In the genomic region with DNA sequence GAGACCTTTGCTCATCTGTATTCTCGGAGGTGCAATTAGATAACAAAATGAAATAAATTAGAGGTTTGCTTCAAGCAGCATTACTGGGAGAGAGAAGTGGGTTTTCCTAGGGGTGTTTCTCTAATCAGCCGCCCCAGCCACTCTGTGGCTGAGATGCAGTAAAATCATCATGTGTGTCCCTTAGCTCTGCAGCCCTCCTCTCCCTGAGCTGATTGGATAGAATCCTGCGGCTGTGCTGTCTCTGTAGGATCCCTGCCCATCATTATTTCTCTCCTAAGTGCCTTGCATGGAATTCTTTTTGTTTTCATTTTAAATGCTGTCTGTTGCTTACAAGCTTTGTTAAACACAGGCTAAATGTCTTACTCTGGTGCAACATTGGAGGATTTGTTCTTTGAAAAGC, we compare ENCODE assay signal across 16 cellular contexts.
A peak's percentile ranks its signal among the peaks of the same experiment; 100 is the strongest.
DNase-seq lines count a peak whose midpoint lies in the region; ATAC-seq and TF ChIP-seq lines count a peak whose summit lies in the region.
"Had no signal": no experiment of that assay in that cellular context is flagged by ENCODE, and none has a peak within 500 bp of the region (broad histone marks: within the 10 kb centered on the region; RNA-seq: fewer than 3 reads in every experiment).

No MANE protein-coding gene starts in this region.

- H3K27me3 Mint-ChIP-seq in WTC11 (ENCODE audit: low read depth): no peaks in the 10 kb centered on the region
- H3K27me3 Mint-ChIP-seq: CD4-positive, alpha-beta T cell; IgD-negative memory B cell had no signal

- TF ChIP-seq CTCF in WTC11 (IDR thresholded peaks at IDR 0.05): no peak

- no peaks in the 10 kb centered on the region for H3K4me1 Mint-ChIP-seq in WTC11
- H3K4me1 Mint-ChIP-seq: IgD-negative memory B cell had no signal

- H3K9me3 ChIP-seq in endocrine pancreas (ENCODE audit: control insufficient read depth, low read length): no peaks in the 10 kb centered on the region
- H3K9me3 ChIP-seq: Caco-2 had no signal

- in situ Hi-C loops in G401 (cut with HindIII; ENCODE audit: low sequenced_read_pairs): no loop called here

- H3K9me3 Mint-ChIP-seq in WTC11: peaks cover 15% of the 10 kb centered on the region

- ATAC-seq in WTC11 (peak; percentile 44; the same call in 1 of the 2 replicates), HG02981 (IDR thresholded peaks at IDR 0.05; ENCODE audit: unreplicated experiment) (no peak)
- ATAC-seq: HepG2 had no signal

- no peak overlapping the region for H3K27ac Mint-ChIP-seq in WTC11
- H3K27ac Mint-ChIP-seq: CD4-positive, alpha-beta T cell; IgD-negative memory B cell had no signal

- H3K27me3 ChIP-seq in H7 (ENCODE audit: control insufficient read depth, insufficient read depth, low read length) (no peaks in the 10 kb centered on the region), endocrine pancreas (ENCODE audit: control insufficient read depth, insufficient read depth, low read length) (no peaks in the 10 kb centered on the region)

- no peak overlapping the region for H3K4me3 Mint-ChIP-seq in WTC11
- H3K4me3 Mint-ChIP-seq: CD4-positive, alpha-beta T cell; IgD-negative memory B cell had no signal

- CTCF ChIA-PET in WTC11 (lab: Charles Lee): no interaction called here

- H3K36me3 ChIP-seq in H7 (replicated peaks; ENCODE audit: control insufficient read depth, insufficient read depth, low read length) (no peaks in the 10 kb centered on the region), endocrine pancreas (ENCODE audit: control insufficient read depth, insufficient read depth, low read length) (no peaks in the 10 kb centered on the region)

- H3K36me3 Mint-ChIP-seq in WTC11: no peaks in the 10 kb centered on the region
- H3K36me3 Mint-ChIP-seq: IgD-negative memory B cell had no signal

- no peak overlapping the region for H3K9ac ChIP-seq in endocrine pancreas (ENCODE audit: control insufficient read depth, insufficient read depth, low read length)

- DNase-seq in G401 (ENCODE audit: low spot score): peak; percentile 78
- DNase-seq in H7: peak; percentile 9
- DNase-seq in WTC11 (ENCODE audit: low spot score): no peak
- DNase-seq in activated CD4-positive, alpha-beta T cell treated with anti-CD3 and anti-CD28 coated beads for 4 hours: no peak
- no peak for DNase-seq in NCI-H146 (lab: John Stamatoyannopoulos, UW)
- DNase-seq in GM19238 (ENCODE audit: insufficient read length, low spot score): no peak
- DNase-seq: ACHN; Caco-2; CD4-positive, alpha-beta T cell; GDM1; HCEC 1CT; KBM-7 had no signal

- no peak overlapping the region for H3K4me3 ChIP-seq in H7 (ENCODE audit: insufficient read depth, low read depth, low read length)
- peak overlapping the region; percentile 16 for H3K4me3 ChIP-seq in endocrine pancreas (ENCODE audit: control insufficient read depth, insufficient read depth, low read length)

- POLR2A ChIA-PET in WTC11 (lab: Charles Lee): no interaction called here

- H3K4me1 ChIP-seq in endocrine pancreas (ENCODE audit: control insufficient read depth, insufficient read depth, low read length): peaks cover 8% of the 10 kb centered on the region
- H3K4me1 ChIP-seq: Caco-2 had no signal

TF ChIP-seq in WTC11, 78 proteins besides CTCF, POLR2A, EP300 and RAD21 (continues in another document):
- TF ChIP-seq SP1 (CRISPR knock-in tag; conservative IDR thresholded peaks at IDR 0.05): no peak
- TF ChIP-seq, protein P1, sequence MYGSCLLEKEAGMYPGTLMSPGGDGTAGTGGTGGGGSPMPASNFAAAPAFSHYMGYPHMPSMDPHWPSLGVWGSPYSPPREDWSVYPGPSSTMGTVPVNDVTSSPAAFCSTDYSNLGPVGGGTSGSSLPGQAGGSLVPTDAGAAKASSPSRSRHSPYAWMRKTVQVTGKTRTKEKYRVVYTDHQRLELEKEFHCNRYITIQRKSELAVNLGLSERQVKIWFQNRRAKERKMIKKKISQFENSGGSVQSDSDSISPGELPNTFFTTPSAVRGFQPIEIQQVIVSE (CRISPR knock-in tag; IDR thresholded peaks at IDR 0.05; ENCODE audit: borderline replicate concordance): no peak
- no peak for TF ChIP-seq ZNF396 (CRISPR knock-in tag; IDR thresholded peaks at IDR 0.05; ENCODE audit: borderline replicate concordance)
- TF ChIP-seq ZNF138 (CRISPR knock-in tag; conservative IDR thresholded peaks at IDR 0.05): no peak
- no peak for TF ChIP-seq ZNF416 (CRISPR knock-in tag; IDR thresholded peaks at IDR 0.05)
- TF ChIP-seq, protein P2, sequence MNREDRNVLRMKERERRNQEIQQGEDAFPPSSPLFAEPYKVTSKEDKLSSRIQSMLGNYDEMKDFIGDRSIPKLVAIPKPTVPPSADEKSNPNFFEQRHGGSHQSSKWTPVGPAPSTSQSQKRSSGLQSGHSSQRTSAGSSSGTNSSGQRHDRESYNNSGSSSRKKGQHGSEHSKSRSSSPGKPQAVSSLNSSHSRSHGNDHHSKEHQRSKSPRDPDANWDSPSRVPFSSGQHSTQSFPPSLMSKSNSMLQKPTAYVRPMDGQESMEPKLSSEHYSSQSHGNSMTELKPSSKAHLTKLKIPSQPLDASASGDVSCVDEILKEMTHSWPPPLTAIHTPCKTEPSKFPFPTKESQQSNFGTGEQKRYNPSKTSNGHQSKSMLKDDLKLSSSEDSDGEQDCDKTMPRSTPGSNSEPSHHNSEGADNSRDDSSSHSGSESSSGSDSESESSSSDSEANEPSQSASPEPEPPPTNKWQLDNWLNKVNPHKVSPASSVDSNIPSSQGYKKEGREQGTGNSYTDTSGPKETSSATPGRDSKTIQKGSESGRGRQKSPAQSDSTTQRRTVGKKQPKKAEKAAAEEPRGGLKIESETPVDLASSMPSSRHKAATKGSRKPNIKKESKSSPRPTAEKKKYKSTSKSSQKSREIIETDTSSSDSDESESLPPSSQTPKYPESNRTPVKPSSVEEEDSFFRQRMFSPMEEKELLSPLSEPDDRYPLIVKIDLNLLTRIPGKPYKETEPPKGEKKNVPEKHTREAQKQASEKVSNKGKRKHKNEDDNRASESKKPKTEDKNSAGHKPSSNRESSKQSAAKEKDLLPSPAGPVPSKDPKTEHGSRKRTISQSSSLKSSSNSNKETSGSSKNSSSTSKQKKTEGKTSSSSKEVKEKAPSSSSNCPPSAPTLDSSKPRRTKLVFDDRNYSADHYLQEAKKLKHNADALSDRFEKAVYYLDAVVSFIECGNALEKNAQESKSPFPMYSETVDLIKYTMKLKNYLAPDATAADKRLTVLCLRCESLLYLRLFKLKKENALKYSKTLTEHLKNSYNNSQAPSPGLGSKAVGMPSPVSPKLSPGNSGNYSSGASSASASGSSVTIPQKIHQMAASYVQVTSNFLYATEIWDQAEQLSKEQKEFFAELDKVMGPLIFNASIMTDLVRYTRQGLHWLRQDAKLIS (CRISPR knock-in tag; IDR thresholded peaks at IDR 0.05; ENCODE audit: borderline replicate concordance): no peak
- TF ChIP-seq ZNF532 (CRISPR knock-in tag; IDR thresholded peaks at IDR 0.05; ENCODE audit: borderline replicate concordance): no peak
- no peak for TF ChIP-seq ZNF671 (CRISPR knock-in tag; IDR thresholded peaks at IDR 0.05)
- TF ChIP-seq GRHL2 (CRISPR knock-in tag; IDR thresholded peaks at IDR 0.05; ENCODE audit: insufficient replicate concordance, severe bottlenecking): no peak
- TF ChIP-seq, protein P3, sequence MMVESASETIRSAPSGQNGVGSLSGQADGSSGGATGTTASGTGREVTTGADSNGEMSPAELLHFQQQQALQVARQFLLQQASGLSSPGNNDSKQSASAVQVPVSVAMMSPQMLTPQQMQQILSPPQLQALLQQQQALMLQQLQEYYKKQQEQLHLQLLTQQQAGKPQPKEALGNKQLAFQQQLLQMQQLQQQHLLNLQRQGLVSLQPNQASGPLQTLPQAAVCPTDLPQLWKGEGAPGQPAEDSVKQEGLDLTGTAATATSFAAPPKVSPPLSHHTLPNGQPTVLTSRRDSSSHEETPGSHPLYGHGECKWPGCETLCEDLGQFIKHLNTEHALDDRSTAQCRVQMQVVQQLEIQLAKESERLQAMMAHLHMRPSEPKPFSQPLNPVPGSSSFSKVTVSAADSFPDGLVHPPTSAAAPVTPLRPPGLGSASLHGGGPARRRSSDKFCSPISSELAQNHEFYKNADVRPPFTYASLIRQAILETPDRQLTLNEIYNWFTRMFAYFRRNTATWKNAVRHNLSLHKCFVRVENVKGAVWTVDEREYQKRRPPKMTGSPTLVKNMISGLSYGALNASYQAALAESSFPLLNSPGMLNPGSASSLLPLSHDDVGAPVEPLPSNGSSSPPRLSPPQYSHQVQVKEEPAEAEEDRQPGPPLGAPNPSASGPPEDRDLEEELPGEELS (CRISPR knock-in tag; IDR thresholded peaks at IDR 0.05): no peak

Comparison
In these comparisons a context has a peak if more than half of its experiments do, and no peak if none do; other contexts are left out.
1. DNase-seq: peak in G401 (single experiment) and H7 (single experiment); none in WTC11 (single experiment), activated CD4-positive, alpha-beta T cell treated with anti-CD3 and anti-CD28 coated beads for 4 hours (0 of 2), NCI-H146 (single experiment) and GM19238 (single experiment).